17 cellular contexts compared by ENCODE assay signal in genomic region chr15:31403096-31403495, GRCh38.
DNase-seq lines count a peak whose midpoint lies in the region; ATAC-seq and TF ChIP-seq lines count a peak whose summit lies in the region.
"Had no signal": no experiment of that assay in that cellular context is flagged by ENCODE, and none has a peak within 500 bp of the region (broad histone marks: within the 10 kb centered on the region; RNA-seq: fewer than 3 reads in every experiment).

No MANE protein-coding gene starts in this region.

- H3K9me3 ChIP-seq in BLaER1 treated with 17β-estradiol and CSF1 and Interleukin-3, amounts not matched to agents 10 nM and 100 nM (replicated peaks in 1 of 11), result peaks cover 9 to 47% (median 38%) of the 10 kb centered on the region in 11 experiments
- H3K9me3 ChIP-seq: mucosa of descending colon had no signal

- H4K20me1 ChIP-seq in BLaER1 treated with 17β-estradiol and CSF1 and Interleukin-3, amounts not matched to agents 10 nM and 100 nM, result no peaks in the 10 kb centered on the region

- 0 out of 22 replicates have a peak, but pooled peaks cover 0 to 4% (median 0%) of the 10 kb centered on the region in 11 experiments for H3K36me3 ChIP-seq in BLaER1 treated with 17β-estradiol and CSF1 and Interleukin-3, amounts not matched to agents 10 nM and 100 nM

- DNase-seq in M059J (ENCODE audit: low read depth), result peak; percentile 10
- peak in 1 of 2 donors; percentile 40 for DNase-seq in foreskin keratinocyte
- no peak for DNase-seq in NAMALWA (ENCODE audit: low spot score)
- no peak for DNase-seq in hepatic stellate cell (ENCODE audit: low spot score)
- DNase-seq in DMS 273 (lab: John Stamatoyannopoulos, UW; ENCODE audit: unreplicated experiment), result no peak
- DNase-seq: AML-193, Karpas-422, left colon, mucosa of descending colon, NCI-H1105, NCI-H2107, NCI-H524 treated with DMSO at 0.1 percent for 48 hours, SHP77 treated with DMSO at 0.1 percent for 48 hours, T-helper 9 cell had no signal

- H3K27me3 ChIP-seq in BLaER1 treated with 17β-estradiol and CSF1 and Interleukin-3, amounts not matched to agents 10 nM and 100 nM, result no peaks in the 10 kb centered on the region
- no peaks in the 10 kb centered on the region for H3K27me3 ChIP-seq in foreskin keratinocyte

- peak overlapping the region in 5 of 11 experiments; percentile 3 to 51 (median 6); a peak in 5 of 22 replicates for H3K27ac ChIP-seq in BLaER1 treated with 17β-estradiol and CSF1 and Interleukin-3, amounts not matched to agents 10 nM and 100 nM
- peak overlapping the region; percentile 16 for H3K27ac ChIP-seq in foreskin keratinocyte
- peak overlapping the region in 19 of 21 experiments; percentile 3 to 87 (median 45) for H3K27ac ChIP-seq in skin epidermis

- H3K9ac ChIP-seq in BLaER1 treated with 17β-estradiol and CSF1 and Interleukin-3, amounts not matched to agents 10 nM and 100 nM, result no peak overlapping the region

- peak overlapping the region; percentile 25 to 77 (median 56); a peak in 21 of 22 replicates for H3K4me2 ChIP-seq in BLaER1 treated with 17β-estradiol and CSF1 and Interleukin-3, amounts not matched to agents 10 nM and 100 nM

- H3K4me1 ChIP-seq in BLaER1 treated with 17β-estradiol and CSF1 and Interleukin-3, amounts not matched to agents 10 nM and 100 nM, result peaks cover 48 to 73% (median 59%) of the 10 kb centered on the region in 10 experiments
- peaks cover 17% of the 10 kb centered on the region for H3K4me1 ChIP-seq in foreskin keratinocyte

- no peak for TF ChIP-seq CTCF in foreskin keratinocyte (conservative IDR thresholded peaks at IDR 0.05)

- no peak overlapping the region for H3K4me3 ChIP-seq in BLaER1 treated with 17β-estradiol and CSF1 and Interleukin-3, amounts not matched to agents 10 nM and 100 nM
- H3K4me3 ChIP-seq in skin epidermis, result no peak overlapping the region
- H3K4me3 ChIP-seq: mucosa of descending colon had no signal

- ATAC-seq in foreskin keratinocyte (no peak), HG03354 (IDR thresholded peaks at IDR 0.05; ENCODE audit: poor library complexity, severe bottlenecking, unreplicated experiment) (no peak)
- ATAC-seq: left colon, mucosa of descending colon had no signal
